Comparison of ENCODE assay signal across 24 cellular contexts in genomic region chr2:220744861-220745260, GRCh38.
"Had no signal": no experiment of that assay in that cellular context is flagged by ENCODE, and none has a peak within 500 bp of the region (broad histone marks: within the 10 kb centered on the region; RNA-seq: fewer than 3 reads in every experiment).

No MANE protein-coding gene starts in this region.

- H3K4me3 ChIP-seq: coronary artery, dorsolateral prefrontal cortex, gastroesophageal sphincter, left ventricle myocardium inferior, lower lobe of right lung, pancreas, stomach, thoracic aorta, transverse colon had no signal

- H3K36me3 ChIP-seq: gastroesophageal sphincter, left ventricle myocardium inferior, lower lobe of right lung, pancreas, stomach, thoracic aorta, transverse colon had no signal

- H3K9me3 ChIP-seq: gastroesophageal sphincter, left ventricle myocardium inferior, lower lobe of right lung, pancreas, stomach, thoracic aorta, transverse colon had no signal

- ATAC-seq: esophagus mucosa, gastroesophageal sphincter, left cardiac atrium, lower lobe of right lung, pancreas, right cardiac atrium had no signal

- DNase-seq: dorsolateral prefrontal cortex; effector memory CD4-positive, alpha-beta T cell; foreskin fibroblast; glutamatergic neuron; immature natural killer cell; kidney; left cardiac atrium; left ventricle myocardium inferior; lower lobe of right lung; midbrain; naive B cell; occipital lobe; pancreas; right cardiac atrium; small intestine; stimulated activated CD4-positive, alpha-beta T cell treated with anti-CD3 and anti-CD28 coated beads, Interleukin-12 subunit alpha, Interleukin-12 subunit beta, amount 100 ng/mL, for 4 hours; stimulated activated naive CD4-positive, alpha-beta T cell; stomach; substantia nigra; transverse colon had no signal

- H3K4me1 ChIP-seq: gastroesophageal sphincter, left ventricle myocardium inferior, lower lobe of right lung, pancreas, stomach, transverse colon had no signal

- FAIRE-seq: pancreas had no signal

- H3K27ac ChIP-seq: coronary artery, dorsolateral prefrontal cortex, gastroesophageal sphincter, left ventricle myocardium inferior, lower lobe of right lung, pancreas, stomach, thoracic aorta, transverse colon had no signal

- H3K27me3 ChIP-seq: dorsolateral prefrontal cortex, gastroesophageal sphincter, pancreas, stomach, transverse colon had no signal
